Comparison of ENCODE assay signal across 15 cellular contexts in genomic region chr12:124610021-124610606, GRCh38. TPM values are rescaled to one million over a fixed set of nuclear protein-coding genes. Genes with fewer than 3 reads are reported as not detected.
DNase-seq lines count a peak whose midpoint lies in the region; ATAC-seq and TF ChIP-seq lines count a peak whose summit lies in the region.
"Had no signal": no experiment of that assay in that cellular context is flagged by ENCODE, and none has a peak within 500 bp of the region (broad histone marks: within the 10 kb centered on the region; RNA-seq: fewer than 3 reads in every experiment).

No MANE protein-coding gene starts in this region.

- H2AFZ ChIP-seq in MM.1S (ENCODE audit: low read length): 0 out of 2 replicates have a peak overlapping the region, but pooled peaks have one; percentile 8

- no peaks in the 10 kb centered on the region for H3K27me3 Mint-ChIP-seq in activated CD4-positive, alpha-beta T cell treated with anti-CD3 and anti-CD28 coated beads for 36 hours
- peaks cover 3% of the 10 kb centered on the region for H3K27me3 Mint-ChIP-seq in memory B cell
- H3K27me3 Mint-ChIP-seq in stimulated activated naive B cell treated with anti-CD40 and anti-IgM and Interleukin-4, amounts not matched to agents 10 μg/mL and 1 μg/mL and 100 μg/mL, for 72 hours: peaks cover 0 to 16% of the 10 kb centered on the region in 2 donors
- H3K27me3 Mint-ChIP-seq in T-helper 2 cell treated with Interferon-gamma antibody and Interleukin-4, amounts not matched to agents 5 μg/mL and 100 μg/mL, for 36 hours (ENCODE audit: low read depth): peaks cover 35% of the 10 kb centered on the region

- no peak overlapping the region for H3K4me2 ChIP-seq in MM.1S (ENCODE audit: low read depth, low read length)

- H4K20me1 ChIP-seq in MM.1S (ENCODE audit: insufficient read depth, low read length): no peaks in the 10 kb centered on the region

- H3K4me1 Mint-ChIP-seq in activated CD4-positive, alpha-beta T cell treated with anti-CD3 and anti-CD28 coated beads for 36 hours: peaks cover 21% of the 10 kb centered on the region
- H3K4me1 Mint-ChIP-seq in memory B cell: peaks cover 16% of the 10 kb centered on the region
- peaks cover 26 to 37% of the 10 kb centered on the region in 2 donors for H3K4me1 Mint-ChIP-seq in stimulated activated naive B cell treated with anti-CD40 and anti-IgM and Interleukin-4, amounts not matched to agents 10 μg/mL and 1 μg/mL and 100 μg/mL, for 72 hours
- H3K4me1 Mint-ChIP-seq in T-helper 2 cell treated with Interferon-gamma antibody and Interleukin-4, amounts not matched to agents 5 μg/mL and 100 μg/mL, for 36 hours (ENCODE audit: low read depth): peaks cover 13% of the 10 kb centered on the region

- H3K27me3 ChIP-seq in MM.1S (replicated peaks; ENCODE audit: insufficient read depth, low read length): no peaks in the 10 kb centered on the region
- H3K27me3 ChIP-seq: Peyer's patch had no signal

- H3F3A ChIP-seq in MM.1S (ENCODE audit: insufficient read depth, low read length): peaks cover 13% of the 10 kb centered on the region

- H3K4me3 Mint-ChIP-seq in activated CD4-positive, alpha-beta T cell treated with anti-CD3 and anti-CD28 coated beads for 36 hours: no peak overlapping the region
- no peak overlapping the region for H3K4me3 Mint-ChIP-seq in memory B cell
- no peak overlapping the region for H3K4me3 Mint-ChIP-seq in stimulated activated naive B cell treated with anti-CD40 and anti-IgM and Interleukin-4, amounts not matched to agents 10 μg/mL and 1 μg/mL and 100 μg/mL, for 72 hours
- H3K4me3 Mint-ChIP-seq in T-helper 2 cell treated with Interferon-gamma antibody and Interleukin-4, amounts not matched to agents 5 μg/mL and 100 μg/mL, for 36 hours: no peak overlapping the region
- H3K4me3 Mint-ChIP-seq: H9 had no signal

- H3K4me3 ChIP-seq in MM.1S (ENCODE audit: low read length): no peak overlapping the region

- ATAC-seq in activated CD4-positive, alpha-beta T cell treated with anti-CD3 and anti-CD28 coated beads for 36 hours: no peak
- ATAC-seq in memory B cell (ENCODE audit: low read depth): peak; percentile 15
- peak; percentile 45 to 58 for ATAC-seq in stimulated activated naive B cell treated with anti-CD40 and anti-IgM and Interleukin-4, amounts not matched to agents 10 μg/mL and 1 μg/mL and 100 μg/mL, for 72 hours (replicated peaks)
- ATAC-seq in HG03521 (IDR thresholded peaks at IDR 0.05; ENCODE audit: unreplicated experiment): no peak

- H3K9me3 ChIP-seq in MM.1S (replicated peaks; ENCODE audit: insufficient read depth, low read length): no peaks in the 10 kb centered on the region
- H3K9me3 ChIP-seq: Peyer's patch had no signal

- H3K4me1 ChIP-seq in MM.1S (ENCODE audit: low read length): peaks cover 22% of the 10 kb centered on the region

- no peak overlapping the region for H3K27ac Mint-ChIP-seq in activated CD4-positive, alpha-beta T cell treated with anti-CD3 and anti-CD28 coated beads for 36 hours
- no peak overlapping the region for H3K27ac Mint-ChIP-seq in memory B cell
- H3K27ac Mint-ChIP-seq in stimulated activated naive B cell treated with anti-CD40 and anti-IgM and Interleukin-4, amounts not matched to agents 10 μg/mL and 1 μg/mL and 100 μg/mL, for 72 hours: no peak overlapping the region
- no peak overlapping the region for H3K27ac Mint-ChIP-seq in T-helper 2 cell treated with Interferon-gamma antibody and Interleukin-4, amounts not matched to agents 5 μg/mL and 100 μg/mL, for 36 hours

- TF ChIP-seq CTCF in MM.1S (IDR thresholded peaks at IDR 0.05; ENCODE audit: low read length): no peak

- no peaks in the 10 kb centered on the region for H3K79me2 ChIP-seq in MM.1S (ENCODE audit: low read length)

- intact Hi-C loops in activated CD4-positive, alpha-beta T cell treated with anti-CD3 and anti-CD28 coated beads for 36 hours (cut with DNase I, micrococcal nuclease): no loop called here

- CTCF ChIA-PET in activated CD4-positive, alpha-beta T cell treated with anti-CD3 and anti-CD28 coated beads for 36 hours (lab: Charles Lee): interaction anchor here (0.6 to 1.4 kb wide), 4 partner anchors 13 to 574 kb away, joined by 3 to 4 read pairs (median 3); no protein-coding TSS in a partner anchor

- H3K36me3 ChIP-seq in MM.1S (replicated peaks; ENCODE audit: insufficient read depth, low read length): no peaks in the 10 kb centered on the region
- H3K36me3 ChIP-seq: Peyer's patch had no signal

- H3K36me3 Mint-ChIP-seq in activated CD4-positive, alpha-beta T cell treated with anti-CD3 and anti-CD28 coated beads for 36 hours (ENCODE audit: low read depth): no peaks in the 10 kb centered on the region
- H3K36me3 Mint-ChIP-seq in memory B cell: peaks cover 2% of the 10 kb centered on the region
- no peaks in the 10 kb centered on the region for H3K36me3 Mint-ChIP-seq in stimulated activated naive B cell treated with anti-CD40 and anti-IgM and Interleukin-4, amounts not matched to agents 10 μg/mL and 1 μg/mL and 100 μg/mL, for 72 hours
- H3K36me3 Mint-ChIP-seq in T-helper 2 cell treated with Interferon-gamma antibody and Interleukin-4, amounts not matched to agents 5 μg/mL and 100 μg/mL, for 36 hours (ENCODE audit: low read depth): no peaks in the 10 kb centered on the region
- H3K36me3 Mint-ChIP-seq: IgD-negative memory B cell had no signal

- no peak overlapping the region; the same call in 1 of the 2 replicates for H3K27ac ChIP-seq in MM.1S (ENCODE audit: low read length)

- POLR2A ChIA-PET in activated CD4-positive, alpha-beta T cell treated with anti-CD3 and anti-CD28 coated beads for 36 hours (lab: Charles Lee): no interaction called here

- H3K9me2 ChIP-seq in MM.1S (replicated peaks; ENCODE audit: insufficient read depth, low read length): no peaks in the 10 kb centered on the region

- H3K9me3 Mint-ChIP-seq in activated CD4-positive, alpha-beta T cell treated with anti-CD3 and anti-CD28 coated beads for 36 hours (ENCODE audit: low read depth): peaks cover 3% of the 10 kb centered on the region
- H3K9me3 Mint-ChIP-seq in memory B cell: no peaks in the 10 kb centered on the region
- no peaks in the 10 kb centered on the region for H3K9me3 Mint-ChIP-seq in stimulated activated naive B cell treated with anti-CD40 and anti-IgM and Interleukin-4, amounts not matched to agents 10 μg/mL and 1 μg/mL and 100 μg/mL, for 72 hours
- H3K9me3 Mint-ChIP-seq in T-helper 2 cell treated with Interferon-gamma antibody and Interleukin-4, amounts not matched to agents 5 μg/mL and 100 μg/mL, for 36 hours: no peaks in the 10 kb centered on the region

- peak; percentile 17 for DNase-seq in activated CD4-positive, alpha-beta T cell treated with anti-CD3 and anti-CD28 coated beads for 36 hours
- no peak for DNase-seq in activated CD4-positive, alpha-beta T cell treated with anti-CD3 and anti-CD28 coated beads, Interleukin-2, amount 50 U/mL, for 1 hour
- DNase-seq in MM.1S (no peak), memory B cell (ENCODE audit: low spot score in 2 of 2) (no peak), NCI-H187 treated with DMSO at 0.1 percent for 48 hours (lab: John Stamatoyannopoulos, UW) (no peak)
- peak; percentile 29 for DNase-seq in stimulated activated naive B cell treated with anti-CD40 and anti-IgM and Interleukin-4, amounts not matched to agents 10 μg/mL and 1 μg/mL and 100 μg/mL, for 72 hours
- DNase-seq in T-helper 2 cell treated with Interferon-gamma antibody and Interleukin-4, amounts not matched to agents 5 μg/mL and 100 μg/mL, for 36 hours (ENCODE audit: low spot score): no peak
- DNase-seq: DMS79 treated with DMSO at 0.1 percent for 48 hours, GDM1, H9, NCI-H1048, SHP77 had no signal

- H3K9ac ChIP-seq in MM.1S (ENCODE audit: low read length): no peak overlapping the region

RNA-seq across cellular contexts. Expression of gene NCOR2, which starts 42.7 kb away (rescaled TPM):
- 100 to 1,000 TPM; 103 to 115 TPM for total RNA-seq in activated CD4-positive, alpha-beta T cell treated with anti-CD3 and anti-CD28 coated beads for 36 hours

Comparison
In these comparisons a context has a peak if more than half of its experiments do, and no peak if none do; other contexts are left out.
1. DNase-seq: peak in activated CD4-positive, alpha-beta T cell treated with anti-CD3 and anti-CD28 coated beads for 36 hours (single experiment) and stimulated activated naive B cell treated with anti-CD40 and anti-IgM and Interleukin-4, amounts not matched to agents 10 μg/mL and 1 μg/mL and 100 μg/mL, for 72 hours (single experiment); none in activated CD4-positive, alpha-beta T cell treated with anti-CD3 and anti-CD28 coated beads, Interleukin-2, amount 50 U/mL, for 1 hour (single experiment), MM.1S (single experiment), memory B cell (0 of 2), T-helper 2 cell treated with Interferon-gamma antibody and Interleukin-4, amounts not matched to agents 5 μg/mL and 100 μg/mL, for 36 hours (single experiment) and NCI-H187 treated with DMSO at 0.1 percent for 48 hours (single experiment).
2. ATAC-seq: peak in memory B cell (single experiment) and stimulated activated naive B cell treated with anti-CD40 and anti-IgM and Interleukin-4, amounts not matched to agents 10 μg/mL and 1 μg/mL and 100 μg/mL, for 72 hours (2 of 2); none in activated CD4-positive, alpha-beta T cell treated with anti-CD3 and anti-CD28 coated beads for 36 hours (single experiment) and HG03521 (single experiment).